Comparison of ENCODE assay signal across 29 cellular contexts in genomic region chr20:15020845-15021244, GRCh38.
"Had no signal": no experiment of that assay in that cellular context is flagged by ENCODE, and none has a peak within 500 bp of the region (broad histone marks: within the 10 kb centered on the region; RNA-seq: fewer than 3 reads in every experiment).

No MANE protein-coding gene starts in this region.

- DNase-seq: naive thymus-derived CD4-positive, alpha-beta T cell; natural killer cell; occipital lobe; ovary; posterior cingulate gyrus; psoas muscle; right cardiac atrium; spleen; stimulated activated CD4-positive, alpha-beta T cell treated with anti-CD3 and anti-CD28 coated beads, Interleukin-12 subunit alpha, Interleukin-12 subunit beta, amount 100 ng/mL, for 4 hours; stimulated activated CD4-positive, alpha-beta T cell treated with anti-CD3 and anti-CD28 coated beads, Interleukin-1b, Interleukin-23, amount 100 ng/mL, for 48 hours; stimulated activated CD4-positive, alpha-beta T cell treated with anti-CD3 and anti-CD28 coated beads, Interleukin-4, amount 100 ng/mL, for 1 hour; stimulated activated CD4-positive, alpha-beta T cell treated with anti-CD3 and anti-CD28 coated beads, Interleukin-4, amount 100 ng/mL, for 4 hours; stimulated activated CD8-positive, alpha-beta memory T cell treated with anti-CD3 and anti-CD28 coated beads, Interleukin-4, amount 100 ng/mL, for 48 hours; stimulated activated naive CD4-positive, alpha-beta T cell; stimulated activated naive CD8-positive, alpha-beta T cell treated with anti-CD3 and anti-CD28 coated beads, Interleukin-15, amount 100 ng/mL, for 72 hours; stimulated activated naive CD8-positive, alpha-beta T cell treated with anti-CD3 and anti-CD28 coated beads, Interleukin-15, Interleukin-2, amounts not matched to agents 100 U/mL and 50 U/mL, for 24 hours; substantia nigra; testis; tibial artery; transverse colon; upper lobe of right lung had no signal

- H3K27ac ChIP-seq: neural progenitor cell, ovary, parathyroid adenoma, psoas muscle, skin epidermis, spleen, suprapubic skin, testis, tibial artery, transverse colon, upper lobe of right lung, vagina had no signal

- H3K79me2 ChIP-seq: parathyroid adenoma had no signal

- H2AFZ ChIP-seq: neural progenitor cell, parathyroid adenoma had no signal

- H3K9ac ChIP-seq: neural progenitor cell, parathyroid adenoma had no signal

- H3K4me1 ChIP-seq: parathyroid adenoma, psoas muscle, spleen, suprapubic skin, testis, tibial artery, transverse colon, upper lobe of right lung, vagina had no signal

- H3K9me3 ChIP-seq: ovary, psoas muscle, suprapubic skin, testis, tibial artery, transverse colon, upper lobe of right lung, vagina had no signal

- H3K4me3 ChIP-seq: neural progenitor cell, ovary, psoas muscle, skin epidermis, smooth muscle cell, spleen, suprapubic skin, testis, tibial artery, transverse colon, upper lobe of right lung, vagina had no signal

- ATAC-seq: naive thymus-derived CD4-positive, alpha-beta T cell; psoas muscle; right cardiac atrium; sciatic nerve; stimulated activated memory B cell treated with anti-CD40 and anti-IgM and Interleukin-4, amounts not matched to agents 10 μg/mL and 1 μg/mL and 100 μg/mL, for 72 hours; stimulated activated naive CD8-positive, alpha-beta T cell treated with anti-CD3 and anti-CD28 coated beads, Interleukin-15, amount 100 ng/mL, for 72 hours; stimulated activated naive CD8-positive, alpha-beta T cell treated with anti-CD3 and anti-CD28 coated beads, Interleukin-15, Interleukin-2, amounts not matched to agents 100 U/mL and 50 U/mL, for 24 hours; upper lobe of right lung had no signal

- H3K27me3 ChIP-seq: neural progenitor cell, ovary, spleen, suprapubic skin, testis, tibial artery, transverse colon, upper lobe of right lung, vagina had no signal

- H3K4me2 ChIP-seq: neural progenitor cell, smooth muscle cell had no signal

- H3K36me3 ChIP-seq: neural progenitor cell, ovary, spleen, suprapubic skin, tibial artery, transverse colon, upper lobe of right lung, vagina had no signal
